ENCODE assay signal across 10 cellular contexts in the genomic region with DNA sequence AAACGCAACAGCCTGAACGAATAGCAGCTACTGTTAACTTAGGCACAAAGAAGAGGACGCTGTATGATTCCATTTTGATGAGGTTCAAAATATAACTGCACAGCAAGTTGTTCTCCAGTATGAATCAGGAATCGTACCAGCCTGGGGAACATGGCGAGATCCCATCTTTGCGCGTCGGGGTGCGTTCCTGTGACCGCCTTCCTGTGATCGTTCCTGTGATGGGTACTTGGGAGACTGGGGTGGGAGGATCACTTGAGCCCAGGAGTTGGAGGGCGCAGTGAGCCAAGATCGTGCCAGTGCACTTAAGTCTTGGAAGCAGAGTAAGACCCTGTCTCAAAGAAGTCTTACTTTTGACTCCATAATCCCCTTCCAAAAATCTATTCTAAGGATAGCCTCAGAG. TPM values are rescaled to one million over a fixed set of nuclear protein-coding genes. Genes with fewer than 3 reads are reported as not detected.
DNase-seq lines count a peak whose midpoint lies in the region; ATAC-seq and TF ChIP-seq lines count a peak whose summit lies in the region.
"Had no signal": no experiment of that assay in that cellular context is flagged by ENCODE, and none has a peak within 500 bp of the region (broad histone marks: within the 10 kb centered on the region; RNA-seq: fewer than 3 reads in every experiment).

No MANE protein-coding gene starts in this region.

- POLR2A ChIA-PET in T-cell (lab: Charles Lee) = no interaction called here

- H3K9me3 Mint-ChIP-seq in T-helper 1 cell treated with Interleukin-12 subunit alpha and Interleukin-12 subunit beta and Interleukin-4 antibody, amounts not matched to agents 30 μg/mL and 1 μg/mL, for 36 hours = no peaks in the 10 kb centered on the region
- H3K9me3 Mint-ChIP-seq in T-cell = no peaks in the 10 kb centered on the region

- peaks cover 2% of the 10 kb centered on the region for H3K27me3 ChIP-seq in skeletal muscle satellite cell (ENCODE audit: control insufficient read depth, insufficient read depth, low read length)
- H3K27me3 ChIP-seq in ascending aorta = no peaks in the 10 kb centered on the region
- H3K27me3 ChIP-seq in right atrium auricular region = no peaks in the 10 kb centered on the region
- H3K27me3 ChIP-seq: tibial artery had no signal

- ATAC-seq in T-cell (replicated peaks in 1 of 4) (no peak), GM21447 (IDR thresholded peaks at IDR 0.05; ENCODE audit: unreplicated experiment) (no peak)

- H3K27ac Mint-ChIP-seq in T-helper 1 cell treated with Interleukin-12 subunit alpha and Interleukin-12 subunit beta and Interleukin-4 antibody, amounts not matched to agents 30 μg/mL and 1 μg/mL, for 36 hours = peak overlapping the region; percentile 96
- peak overlapping the region; percentile 97 to 98 for H3K27ac Mint-ChIP-seq in T-cell

- CTCF ChIA-PET in T-cell (lab: Charles Lee) = interaction anchor here in 1 of 2 donors (1.4 to 4.1 kb wide), 3 partner anchors 18 to 221 kb away, joined by 4 to 9 read pairs (median 8); a partner anchor contains a TSS

- no peak for TF ChIP-seq CTCF in foreskin fibroblast (IDR thresholded peaks at IDR 0.05; ENCODE audit: low read depth, low read length)
- TF ChIP-seq CTCF in ascending aorta (IDR thresholded peaks at IDR 0.05) = no peak
- no peak for TF ChIP-seq CTCF in right atrium auricular region (IDR thresholded peaks at IDR 0.05)

- H3K36me3 Mint-ChIP-seq in T-helper 1 cell treated with Interleukin-12 subunit alpha and Interleukin-12 subunit beta and Interleukin-4 antibody, amounts not matched to agents 30 μg/mL and 1 μg/mL, for 36 hours (ENCODE audit: low read depth) = peaks cover 15% of the 10 kb centered on the region
- peaks cover 6% of the 10 kb centered on the region for H3K36me3 Mint-ChIP-seq in T-cell

- H3K9me3 ChIP-seq in skeletal muscle satellite cell (replicated peaks; ENCODE audit: low read length) (no peaks in the 10 kb centered on the region), ascending aorta (no peaks in the 10 kb centered on the region), right atrium auricular region (no peaks in the 10 kb centered on the region)
- H3K9me3 ChIP-seq: tibial artery had no signal

- peak overlapping the region; percentile 88 for H3K9ac ChIP-seq in skeletal muscle satellite cell (ENCODE audit: low read depth, low read length)

- H3K4me2 ChIP-seq in skeletal muscle satellite cell (ENCODE audit: low read length) = peak overlapping the region; percentile 95

- peaks cover 26% of the 10 kb centered on the region for H3K4me1 Mint-ChIP-seq in T-helper 1 cell treated with Interleukin-12 subunit alpha and Interleukin-12 subunit beta and Interleukin-4 antibody, amounts not matched to agents 30 μg/mL and 1 μg/mL, for 36 hours (ENCODE audit: low read depth)
- H3K4me1 Mint-ChIP-seq in T-cell = peaks cover 36 to 53% (median 48%) of the 10 kb centered on the region in 3 donors

- H3K27ac ChIP-seq in ascending aorta (no peak overlapping the region), right atrium auricular region (no peak overlapping the region)

- peaks cover 4% of the 10 kb centered on the region for H3K4me1 ChIP-seq in skeletal muscle satellite cell (ENCODE audit: control insufficient read depth, insufficient read depth, low read length)
- peaks cover 0 to 21% of the 10 kb centered on the region in 2 donors for H3K4me1 ChIP-seq in ascending aorta
- H3K4me1 ChIP-seq in right atrium auricular region = peaks cover 0 to 18% of the 10 kb centered on the region in 2 donors

- H3K36me3 ChIP-seq in skeletal muscle satellite cell (ENCODE audit: insufficient read depth, low read length) (no peaks in the 10 kb centered on the region), ascending aorta (no peaks in the 10 kb centered on the region), right atrium auricular region (no peaks in the 10 kb centered on the region)
- H3K36me3 ChIP-seq: tibial artery had no signal

- DNase-seq in T-helper 1 cell = no peak
- DNase-seq in T-cell = no peak
- DNase-seq in foreskin fibroblast = no peak
- DNase-seq in ascending aorta (ENCODE audit: low spot score in 2 of 2) = no peak
- no peak for DNase-seq in right atrium auricular region (ENCODE audit: low spot score)
- DNase-seq: occipital lobe had no signal

- H3K4me3 ChIP-seq in foreskin fibroblast (ENCODE audit: low read depth in 1 of 2, low read length in 2 of 2) (peak overlapping the region; percentile 93 to 98), skeletal muscle satellite cell (ENCODE audit: low read length) (no peak overlapping the region), ascending aorta (peak overlapping the region in 1 of 2 donors; percentile 70), right atrium auricular region (no peak overlapping the region)

- intact Hi-C loops in ascending aorta (cut with DNase I) = loop anchor here (2.0 to 5.0 kb wide), 3 partner anchors 47 to 305 kb away; a partner anchor contains a TSS

- H3K27me3 Mint-ChIP-seq in T-helper 1 cell treated with Interleukin-12 subunit alpha and Interleukin-12 subunit beta and Interleukin-4 antibody, amounts not matched to agents 30 μg/mL and 1 μg/mL, for 36 hours (ENCODE audit: low read depth) = peaks cover 11% of the 10 kb centered on the region
- peaks cover 2 to 4% of the 10 kb centered on the region in 2 donors for H3K27me3 Mint-ChIP-seq in T-cell

- peak overlapping the region; percentile 93 for H3K4me3 Mint-ChIP-seq in T-helper 1 cell treated with Interleukin-12 subunit alpha and Interleukin-12 subunit beta and Interleukin-4 antibody, amounts not matched to agents 30 μg/mL and 1 μg/mL, for 36 hours
- peak overlapping the region; percentile 95 to 100 (median 98) for H3K4me3 Mint-ChIP-seq in T-cell

RNA-seq across cellular contexts. Expression of a gene that starts 1.0 kb away (rescaled TPM):
- total RNA-seq in T-cell (10 to 100 TPM; 54.5 to 79.8 (median 76.2) TPM), ascending aorta (13.9 TPM), right atrium auricular region (10 to 100 TPM; 16.1 to 16.8 TPM)
- total RNA-seq in skeletal muscle satellite cell (2012; rRNA removed) = 20.5 and 24.1 TPM in 2 replicates

RNA-seq across cellular contexts. Expression of a gene that starts 46.0 kb away (rescaled TPM):
- total RNA-seq in T-cell (10 to 100 TPM; 22.3 to 28.9 (median 27.4) TPM), ascending aorta (2.1 TPM), right atrium auricular region (10 to 100 TPM in 1 of 2 donors, 1 to 10 TPM in 1; 8.6 to 11.7 TPM)
- total RNA-seq in skeletal muscle satellite cell (2012; rRNA removed) = 18.8 and 23.8 TPM in 2 replicates

Comparison
In these comparisons a context has a peak if more than half of its experiments do, and no peak if none do; other contexts are left out.
1. H3K4me3 ChIP-seq: peak in foreskin fibroblast (2 of 2); none in skeletal muscle satellite cell (single experiment) and right atrium auricular region (0 of 2).